ENCODE assay signal across 24 cellular contexts in the genomic region with DNA sequence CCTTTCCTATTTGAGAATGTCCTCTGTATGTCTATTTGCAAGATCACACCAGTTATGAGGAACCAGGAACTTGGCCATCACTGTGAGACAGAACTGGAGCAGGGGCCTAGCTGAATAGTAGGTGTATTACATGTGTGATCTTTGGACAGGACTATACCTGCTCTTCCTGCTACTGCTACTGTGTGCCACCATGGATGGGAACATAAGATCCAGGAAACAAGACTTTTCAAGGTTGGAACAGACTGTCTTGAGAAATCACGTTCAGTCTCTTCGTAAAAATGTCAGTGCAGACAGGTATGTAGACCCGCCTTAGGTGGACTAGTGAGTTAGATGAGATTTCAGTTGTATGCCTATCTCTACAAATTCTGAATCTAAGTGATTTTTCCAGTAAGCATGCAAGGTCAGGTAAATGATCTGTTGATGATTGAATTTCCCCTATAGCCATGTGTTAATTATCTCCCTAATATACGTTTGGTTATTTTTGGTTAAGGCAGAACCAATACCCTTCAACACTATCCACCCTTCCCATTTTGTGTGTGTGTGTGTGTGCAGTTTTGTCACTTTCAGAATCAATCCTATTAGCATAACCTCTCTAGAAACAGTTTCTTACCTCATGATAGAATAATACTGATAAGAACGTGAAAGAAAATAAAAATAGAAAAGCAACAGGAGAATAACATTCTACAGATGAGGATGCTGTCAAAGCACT. TPM values are rescaled to one million over a fixed set of nuclear protein-coding genes. Genes with fewer than 3 reads are reported as not detected.
DNase-seq lines count a peak whose midpoint lies in the region; ATAC-seq, FAIRE-seq and TF ChIP-seq lines count a peak whose summit lies in the region.
"Had no signal": no experiment of that assay in that cellular context is flagged by ENCODE, and none has a peak within 500 bp of the region (broad histone marks: within the 10 kb centered on the region; RNA-seq: fewer than 3 reads in every experiment).

No MANE protein-coding gene starts in this region.

- TF ChIP-seq EP300 in HepG2 (IDR thresholded peaks at IDR 0.05; ENCODE audit: low read depth in 2 of 2, low read length in 2 of 2) (no peak), HepG2 (CRISPR knock-in tag; IDR thresholded peaks at IDR 0.05; ENCODE audit: borderline replicate concordance) (0 out of 2 replicates have a peak, but pooled peaks have one; percentile 26)

- TF ChIP-seq CTCF in HepG2 (CRISPR knock-in tag; IDR thresholded peaks at IDR 0.05) = no peak

- FAIRE-seq in GM12891 (lab: Jason Lieb, UNC) (peak; percentile 45), HepG2 (lab: Jason Lieb, UNC) (no peak)
- FAIRE-seq: A549, D721Med, GM12878, GM18507 had no signal

- no peaks in the 10 kb centered on the region for H3K27me3 ChIP-seq in HepG2 (ENCODE audit: control insufficient read depth in 1 of 2, insufficient read depth in 2 of 2, low read length in 2 of 2)
- H3K27me3 ChIP-seq: BE2C; BLaER1 treated with 17β-estradiol and CSF1 and Interleukin-3, amounts not matched to agents 10 nM and 100 nM had no signal

- in situ Hi-C loops in HepG2 (cut with HindIII; ENCODE audit: extremely low pct_ligation_motif_present, low pct_unique_long_range_greater_than_20kb) = no loop called here

- H2AFZ ChIP-seq in HepG2 (ENCODE audit: low read length) = no peak overlapping the region

- no peak overlapping the region for H3K4me2 ChIP-seq in HepG2 (ENCODE audit: low read depth, low read length)
- H3K4me2 ChIP-seq: A549; BLaER1 treated with 17β-estradiol and CSF1 and Interleukin-3, amounts not matched to agents 10 nM and 100 nM had no signal

- CTCF ChIA-PET in HepG2 (lab: Yijun Ruan, JAX; ENCODE audit: low intra/inter-chr PET ratio, low total read pairs) = no interaction called here

- ATAC-seq in esophagus mucosa (peak; percentile 33), HepG2 (peak; percentile 49), HG02885 (IDR thresholded peaks at IDR 0.05; ENCODE audit: poor library complexity, unreplicated experiment) (no peak), GM19351 (IDR thresholded peaks at IDR 0.05; ENCODE audit: unreplicated experiment) (no peak)
- ATAC-seq: A549, GM12878 had no signal

- H4K20me1 ChIP-seq in HepG2 (ENCODE audit: insufficient read depth, low read length) = peaks cover 48% of the 10 kb centered on the region
- H4K20me1 ChIP-seq: BLaER1 treated with 17β-estradiol and CSF1 and Interleukin-3, amounts not matched to agents 10 nM and 100 nM had no signal

- H3K4me1 ChIP-seq in HepG2 (ENCODE audit: insufficient read depth, low read length) = peaks cover 59% of the 10 kb centered on the region
- H3K4me1 ChIP-seq: A549, BE2C had no signal

- 88% methylated on average over 5 of the region's 5 CpGs for WGBS in HepG2 (ENCODE audit: low lambda C conversion rate)

- BruUV-seq in HepG2 (replicated peaks; lab: Mats Ljungman, UMichigan) = no TSS peak

- H3K36me3 ChIP-seq in HepG2 (replicated peaks in 1 of 2; ENCODE audit: control insufficient read depth in 1 of 2, insufficient read depth in 2 of 2, low read length in 2 of 2) = peaks cover 30 to 79% of the 10 kb centered on the region in 2 experiments
- H3K36me3 ChIP-seq: BE2C had no signal

- no peak overlapping the region for H3K27ac ChIP-seq in HepG2 (ENCODE audit: extremely low read length, insufficient read depth, low read length)
- H3K27ac ChIP-seq: A549; BLaER1 treated with 17β-estradiol and CSF1 and Interleukin-3, amounts not matched to agents 10 nM and 100 nM had no signal

- H3K9ac ChIP-seq in HepG2 (ENCODE audit: insufficient read depth, low read depth, low read length) = no peak overlapping the region
- H3K9ac ChIP-seq: BLaER1 treated with 17β-estradiol and CSF1 and Interleukin-3, amounts not matched to agents 10 nM and 100 nM had no signal

- TF ChIP-seq POLR2A in GM12891 (IDR thresholded peaks at IDR 0.05; ENCODE audit: low read depth, low read length) (no peak), HepG2 (IDR thresholded peaks at IDR 0.05; ENCODE audit: insufficient read depth in 1 of 2, low read depth in 2 of 2, low read length in 2 of 2) (no peak; a peak in 2 of 4 replicates)

- H3K79me2 ChIP-seq in HepG2 (ENCODE audit: insufficient read depth, low read length) = peaks cover 23% of the 10 kb centered on the region

- TF ChIP-seq RAD21 in HepG2 (CRISPR knock-in tag; IDR thresholded peaks at IDR 0.05) = no peak

- DNase-seq in GM12891 (ENCODE audit: insufficient read length, low spot score) (no peak), HepG2 (ENCODE audit: low spot score) (no peak), anterior cingulate cortex (lab: John Stamatoyannopoulos, UW) (no peak)
- DNase-seq: 8988T; ACHN; AML-193; BE2C; CD4-positive, alpha-beta T cell; CD8-positive, alpha-beta memory T cell; DMS 273 treated with DMSO at 0.1 percent for 48 hours; DMS79; EL; GDM1; GOT3; H7; HCEC 1CT had no signal

- POLR2A ChIA-PET in HepG2 (lab: Yijun Ruan, JAX) = interaction anchor here (1.0 kb wide), 1 partner anchor 27 kb away, joined by 4 read pairs; no protein-coding TSS in a partner anchor

- H3K4me3 ChIP-seq in HepG2 (replicated peaks in 1 of 3; ENCODE audit: insufficient read depth in 1 of 3, low read depth in 2 of 3, low read length in 3 of 3) = no peak overlapping the region
- H3K4me3 ChIP-seq: A549; BLaER1 treated with 17β-estradiol and CSF1 and Interleukin-3, amounts not matched to agents 10 nM and 100 nM; GM12878 had no signal

- no peaks in the 10 kb centered on the region for H3K9me3 ChIP-seq in HepG2 (ENCODE audit: low read length)
- H3K9me3 ChIP-seq: A549; BE2C; BLaER1 treated with 17β-estradiol and CSF1 and Interleukin-3, amounts not matched to agents 10 nM and 100 nM had no signal

- intact Hi-C loops in HepG2 (cut with micrococcal nuclease; ENCODE audit: unreplicated experiment) = no loop called here

TF ChIP-seq in GM12891, 5 proteins besides CTCF, POLR2A, EP300 and RAD21:
- TF ChIP-seq TAF1 (IDR thresholded peaks at IDR 0.05; ENCODE audit: low read depth, low read length) (no peak), SPI1 (IDR thresholded peaks at IDR 0.05; ENCODE audit: low read depth, low read length) (no peak), POLR2AphosphoS5 (IDR thresholded peaks at IDR 0.05; ENCODE audit: low read depth, low read length) (no peak), POU2F2 (IDR thresholded peaks at IDR 0.05; ENCODE audit: low read depth, low read length) (no peak), PAX5 (IDR thresholded peaks at IDR 0.05; ENCODE audit: insufficient read depth, low read length, severe bottlenecking) (no peak)

TF ChIP-seq in HepG2, 621 proteins besides CTCF, POLR2A, EP300 and RAD21 (continues in another document):
- TF ChIP-seq TBP (CRISPR knock-in tag; IDR thresholded peaks at IDR 0.05) = no peak
- TF ChIP-seq POLR2AphosphoS5 (IDR thresholded peaks at IDR 0.05; ENCODE audit: low read depth, low read length) = peak; percentile 55; the same call in 1 of the 2 replicates
- no peak for TF ChIP-seq CBFB (CRISPR knock-in tag; IDR thresholded peaks at IDR 0.05)
- TF ChIP-seq ZNF737 (CRISPR knock-in tag; IDR thresholded peaks at IDR 0.05; ENCODE audit: borderline replicate concordance) = no peak
- TF ChIP-seq, protein P1, sequence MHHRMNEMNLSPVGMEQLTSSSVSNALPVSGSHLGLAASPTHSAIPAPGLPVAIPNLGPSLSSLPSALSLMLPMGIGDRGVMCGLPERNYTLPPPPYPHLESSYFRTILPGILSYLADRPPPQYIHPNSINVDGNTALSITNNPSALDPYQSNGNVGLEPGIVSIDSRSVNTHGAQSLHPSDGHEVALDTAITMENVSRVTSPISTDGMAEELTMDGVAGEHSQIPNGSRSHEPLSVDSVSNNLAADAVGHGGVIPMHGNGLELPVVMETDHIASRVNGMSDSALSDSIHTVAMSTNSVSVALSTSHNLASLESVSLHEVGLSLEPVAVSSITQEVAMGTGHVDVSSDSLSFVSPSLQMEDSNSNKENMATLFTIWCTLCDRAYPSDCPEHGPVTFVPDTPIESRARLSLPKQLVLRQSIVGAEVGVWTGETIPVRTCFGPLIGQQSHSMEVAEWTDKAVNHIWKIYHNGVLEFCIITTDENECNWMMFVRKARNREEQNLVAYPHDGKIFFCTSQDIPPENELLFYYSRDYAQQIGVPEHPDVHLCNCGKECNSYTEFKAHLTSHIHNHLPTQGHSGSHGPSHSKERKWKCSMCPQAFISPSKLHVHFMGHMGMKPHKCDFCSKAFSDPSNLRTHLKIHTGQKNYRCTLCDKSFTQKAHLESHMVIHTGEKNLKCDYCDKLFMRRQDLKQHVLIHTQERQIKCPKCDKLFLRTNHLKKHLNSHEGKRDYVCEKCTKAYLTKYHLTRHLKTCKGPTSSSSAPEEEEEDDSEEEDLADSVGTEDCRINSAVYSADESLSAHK (CRISPR knock-in tag; IDR thresholded peaks at IDR 0.05; ENCODE audit: borderline replicate concordance) = no peak
- TF ChIP-seq KLF13 (CRISPR knock-in tag; IDR thresholded peaks at IDR 0.05) = no peak
- TF ChIP-seq ZNF749 (CRISPR knock-in tag; IDR thresholded peaks at IDR 0.05; ENCODE audit: borderline replicate concordance) = peak; percentile 49; the same call in 1 of the 2 replicates
- peak; percentile 58; the same call in 1 of the 2 replicates for TF ChIP-seq ZC3H13 (CRISPR knock-in tag; IDR thresholded peaks at IDR 0.05)

RNA-seq across cellular contexts. Expression of a gene that starts 7.1 kb away (rescaled TPM):
- 0.36 TPM for polyA plus RNA-seq in GM12891 (2012; ENCODE audit: low read depth, missing spikeins)
- total RNA-seq in esophagus mucosa (86.9 TPM), HepG2 (2016; rRNA removed; fragmentation: Illumina TruSeq; extraction: Trizol) (1,675 and 2,807 TPM in 2 replicates)
- 234 and 270 TPM in 2 replicates for total RNA-seq in HepG2 (2016; cell fraction: cytosol; rRNA removed; fragmentation: Illumina TruSeq; extraction: Trizol; ENCODE audit: low read depth)
- 1,476 and 2,691 TPM in 2 replicates for total RNA-seq in HepG2 (2016; cell fraction: insoluble cytoplasmic fraction; rRNA removed; fragmentation: Illumina TruSeq; extraction: Trizol)
- total RNA-seq in HepG2 (2016; cell fraction: membrane; rRNA removed; fragmentation: Illumina TruSeq; extraction: Trizol) = 813 and 957 TPM in 2 replicates
- total RNA-seq in HepG2 (2016; cell fraction: nucleus; rRNA removed; fragmentation: Illumina TruSeq; extraction: Trizol) = 2,507 and 2,973 TPM in 2 replicates
- 6,551 and 8,760 TPM in 2 replicates for polyA plus RNA-seq in HepG2 (2011; rRNA removed)
- polyA plus RNA-seq in HepG2 (2011; cell fraction: cytosol; rRNA removed) = 4,485 and 9,624 TPM in 2 replicates
- polyA plus RNA-seq in HepG2 (2011; cell fraction: nucleus; rRNA removed) = 2,489 and 3,325 TPM in 2 replicates
- 4,336 and 6,335 TPM in 2 replicates for polyA plus RNA-seq in HepG2 (2012)
- polyA plus RNA-seq in HepG2 (2016; cell fraction: cytosol; fragmentation: Illumina TruSeq; extraction: Trizol; ENCODE audit: low read depth) = 214 and 262 TPM in 2 replicates
- polyA plus RNA-seq in HepG2 (2016; cell fraction: insoluble cytoplasmic fraction; fragmentation: Illumina TruSeq; extraction: Trizol; ENCODE audit: low read depth) = 1,149 and 1,250 TPM in 2 replicates
- 465 and 618 TPM in 2 replicates for polyA plus RNA-seq in HepG2 (2016; cell fraction: membrane; fragmentation: Illumina TruSeq; extraction: Trizol; ENCODE audit: low read depth)
- polyA plus RNA-seq in HepG2 (2016; cell fraction: nucleus; fragmentation: Illumina TruSeq; extraction: Trizol; ENCODE audit: insufficient read depth, low read depth) = 2,564 and 2,683 TPM in 2 replicates
- polyA minus RNA-seq in HepG2 (2011; rRNA and poly(A)+ RNA removed; ENCODE audit: low replicate concordance) = 3.9 and 4,519 TPM in 2 replicates
- 3,071 and 7,219 TPM in 2 replicates for polyA minus RNA-seq in HepG2 (2011; cell fraction: cytosol; rRNA and poly(A)+ RNA removed)
- 2,321 and 4,395 TPM in 2 replicates for polyA minus RNA-seq in HepG2 (2011; cell fraction: nucleus; rRNA and poly(A)+ RNA removed)
- total RNA-seq: CD4-positive, alpha-beta T cell; H7 had no signal
- polyA plus RNA-seq: A549 had no signal

Comparison
In these comparisons a context has a peak if more than half of its experiments do, and no peak if none do; other contexts are left out.
1. ATAC-seq: peak in esophagus mucosa (single experiment) and HepG2 (single experiment); none in HG02885 (single experiment) and GM19351 (single experiment).